13 cellular contexts compared by ENCODE assay signal in the genomic region with DNA sequence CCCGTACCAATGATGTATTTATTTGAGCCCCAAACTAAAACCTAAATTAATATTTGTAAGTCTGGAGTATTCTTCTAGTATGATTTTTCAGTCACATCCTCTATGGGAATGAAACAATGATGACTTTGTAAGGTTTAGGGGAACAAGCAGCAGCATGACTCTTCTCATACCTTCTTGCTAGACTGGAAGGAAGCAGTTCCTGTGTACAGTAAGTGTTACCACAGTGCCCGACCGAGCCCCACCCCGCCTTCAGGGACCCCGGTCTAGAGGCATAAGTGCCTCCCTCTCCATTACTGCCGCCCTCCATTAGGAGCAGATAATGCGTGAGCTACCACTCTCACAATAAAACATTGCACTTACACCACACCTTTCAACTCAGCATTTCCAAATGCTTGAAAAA.
"Had no signal": no experiment of that assay in that cellular context is flagged by ENCODE, and none has a peak within 500 bp of the region (broad histone marks: within the 10 kb centered on the region; RNA-seq: fewer than 3 reads in every experiment).

No MANE protein-coding gene starts in this region.

- H3K36me3 ChIP-seq: ascending aorta, gastroesophageal sphincter, tibial nerve, vagina had no signal

- H3K4me1 ChIP-seq: ascending aorta, gastroesophageal sphincter, parathyroid adenoma, vagina had no signal

- H3K27me3 ChIP-seq: ascending aorta, gastroesophageal sphincter, hepatocyte, tibial nerve, vagina had no signal

- H3K4me3 Mint-ChIP-seq: activated naive CD8-positive, alpha-beta T cell treated with anti-CD3 and anti-CD28 coated beads, Interleukin-2, amount 50 U/mL, for 24 hours had no signal

- H3K27ac ChIP-seq: ascending aorta, gastroesophageal sphincter, hepatocyte, parathyroid adenoma, vagina had no signal

- H3K9me3 ChIP-seq: ascending aorta, gastroesophageal sphincter, tibial nerve, vagina had no signal

- H3K4me3 ChIP-seq: ascending aorta, gastroesophageal sphincter, hepatocyte, tibial nerve, vagina had no signal

- ATAC-seq: activated naive CD8-positive, alpha-beta T cell treated with anti-CD3 and anti-CD28 coated beads, Interleukin-2, amount 50 U/mL, for 24 hours; gastroesophageal sphincter; left ventricle myocardium superior had no signal

- H3K27me3 Mint-ChIP-seq: activated naive CD8-positive, alpha-beta T cell treated with anti-CD3 and anti-CD28 coated beads, Interleukin-2, amount 50 U/mL, for 24 hours had no signal

- DNase-seq: activated naive CD4-positive, alpha-beta T cell; activated naive CD8-positive, alpha-beta T cell treated with anti-CD3 and anti-CD28 coated beads, Interleukin-2, amount 50 U/mL, for 24 hours; left ventricle myocardium superior; retina; stimulated activated CD4-positive, alpha-beta T cell treated with anti-CD3 and anti-CD28 coated beads, Interleukin-15, amount 100 ng/mL, for 24 hours; stimulated activated CD4-positive, alpha-beta T cell treated with anti-CD3 and anti-CD28 coated beads, Interleukin-4, amount 100 ng/mL, for 4 hours; T1000 had no signal

- H3K79me2 ChIP-seq: hepatocyte, parathyroid adenoma had no signal

- H3K9ac ChIP-seq: parathyroid adenoma had no signal

- H3K9me3 Mint-ChIP-seq: activated naive CD8-positive, alpha-beta T cell treated with anti-CD3 and anti-CD28 coated beads, Interleukin-2, amount 50 U/mL, for 24 hours had no signal

- H2AFZ ChIP-seq: hepatocyte, parathyroid adenoma had no signal

- H3K27ac Mint-ChIP-seq: activated naive CD8-positive, alpha-beta T cell treated with anti-CD3 and anti-CD28 coated beads, Interleukin-2, amount 50 U/mL, for 24 hours had no signal

- H3K4me2 ChIP-seq: hepatocyte had no signal
